ENCODE assay signal across 29 cellular contexts in genomic region chr16:75429621-75430403, GRCh38. TPM values are rescaled to one million over a fixed set of nuclear protein-coding genes. Genes with fewer than 3 reads are reported as not detected.
DNase-seq lines count a peak whose midpoint lies in the region; ATAC-seq and TF ChIP-seq lines count a peak whose summit lies in the region.
"Had no signal": no experiment of that assay in that cellular context is flagged by ENCODE, and none has a peak within 500 bp of the region (broad histone marks: within the 10 kb centered on the region; RNA-seq: fewer than 3 reads in every experiment).

No MANE protein-coding gene starts in this region.

- no peak for DNase-seq in natural killer cell
- no peak for DNase-seq in natural killer cell treated with Interleukin-12 subunit alpha and Interleukin-12 subunit beta and Interleukin-15 and Interleukin-18, amount 100 ng/mL, for 72 hours (ENCODE audit: low spot score)
- DNase-seq in Panc1 (ENCODE audit: low read depth, low spot score) = no peak
- DNase-seq in central memory CD8-positive, alpha-beta T cell (ENCODE audit: low spot score in 2 of 2) = no peak
- no peak for DNase-seq in esophagus squamous epithelium (lab: John Stamatoyannopoulos, UW)
- no peak for DNase-seq in activated CD4-positive, alpha-beta T cell treated with anti-CD3 and anti-CD28 coated beads, Interleukin-2, amount 10 ng/mL, durations not matched to agents 24 days and 14 days
- DNase-seq in HuH-7.5 (ENCODE audit: low spot score) = no peak
- no peak for DNase-seq in NCI-H1417 treated with DMSO at 0.1 percent for 48 hours (lab: John Stamatoyannopoulos, UW)
- DNase-seq: activated CD4-positive, alpha-beta T cell treated with anti-CD3 and anti-CD28 coated beads for 1 hour; activated CD8-positive, alpha-beta memory T cell treated with anti-CD3 and anti-CD28 coated beads for 24 hours; activated gamma-delta T cell treated with Interleukin-2 at 50 U/mL for 16 hours; activated T-cell treated with anti-CD3 and anti-CD28 coated beads for 4 hours; amygdala; dorsolateral prefrontal cortex; foreskin melanocyte; heart right ventricle; kidney; left ventricle myocardium superior; NCI-H187 treated with DMSO at 0.1 percent for 48 hours; NCI-H2171 treated with DMSO at 0.1 percent for 48 hours; NCI-H510A treated with DMSO at 0.1 percent for 48 hours; nucleus accumbens; psoas muscle; sigmoid colon; stimulated activated CD4-positive, alpha-beta T cell treated with anti-CD3 and anti-CD28 coated beads, Interleukin-12 subunit alpha, Interleukin-12 subunit beta, amount 100 ng/mL, for 4 hours; stimulated activated CD4-positive, alpha-beta T cell treated with anti-CD3 and anti-CD28 coated beads, Interleukin-2, amount 100 ng/mL, for 48 hours; stomach; thyroid gland had no signal

- no peaks in the 10 kb centered on the region for H3K27me3 Mint-ChIP-seq in natural killer cell (ENCODE audit: low read depth in 2 of 2)
- H3K27me3 Mint-ChIP-seq in natural killer cell treated with Interleukin-12 subunit alpha and Interleukin-12 subunit beta and Interleukin-15 and Interleukin-18, amount 100 ng/mL, for 72 hours = no peaks in the 10 kb centered on the region
- no peaks in the 10 kb centered on the region for H3K27me3 Mint-ChIP-seq in central memory CD8-positive, alpha-beta T cell
- H3K27me3 Mint-ChIP-seq in activated CD4-positive, alpha-beta T cell treated with anti-CD3 and anti-CD28 coated beads, Interleukin-2, amount 10 ng/mL, durations not matched to agents 24 days and 14 days = no peaks in the 10 kb centered on the region

- TF ChIP-seq CTCF in natural killer cell (IDR thresholded peaks at IDR 0.05) (no peak), Panc1 (IDR thresholded peaks at IDR 0.05) (no peak), esophagus squamous epithelium (IDR thresholded peaks at IDR 0.05) (no peak)

- H3K27me3 ChIP-seq in Panc1 (ENCODE audit: control insufficient read depth, insufficient read depth, low read length) = no peaks in the 10 kb centered on the region
- no peaks in the 10 kb centered on the region for H3K27me3 ChIP-seq in esophagus squamous epithelium
- H3K27me3 ChIP-seq: dorsolateral prefrontal cortex, heart right ventricle, sigmoid colon, stomach, thyroid gland had no signal

- 75 to 85% methylated on average over 11 of the region's 11 CpGs for WGBS in esophagus squamous epithelium, 2 donors

- peaks cover 22 to 33% of the 10 kb centered on the region in 2 donors for H3K4me1 Mint-ChIP-seq in natural killer cell
- peaks cover 22 to 28% of the 10 kb centered on the region in 2 donors for H3K4me1 Mint-ChIP-seq in natural killer cell treated with Interleukin-12 subunit alpha and Interleukin-12 subunit beta and Interleukin-15 and Interleukin-18, amount 100 ng/mL, for 72 hours (ENCODE audit: low read depth in 2 of 2)
- H3K4me1 Mint-ChIP-seq in central memory CD8-positive, alpha-beta T cell = peaks cover 45% of the 10 kb centered on the region
- H3K4me1 Mint-ChIP-seq in activated CD4-positive, alpha-beta T cell treated with anti-CD3 and anti-CD28 coated beads, Interleukin-2, amount 10 ng/mL, durations not matched to agents 24 days and 14 days = peaks cover 24% of the 10 kb centered on the region

- CTCF ChIA-PET in Panc1 (lab: Charles Lee) = no interaction called here

- BruUV-seq in Panc1 (replicated peaks; lab: Mats Ljungman, UMichigan) = TSS peak; percentile 44

- H3K9me3 Mint-ChIP-seq in natural killer cell = no peaks in the 10 kb centered on the region
- no peaks in the 10 kb centered on the region for H3K9me3 Mint-ChIP-seq in natural killer cell treated with Interleukin-12 subunit alpha and Interleukin-12 subunit beta and Interleukin-15 and Interleukin-18, amount 100 ng/mL, for 72 hours
- H3K9me3 Mint-ChIP-seq in central memory CD8-positive, alpha-beta T cell = no peaks in the 10 kb centered on the region
- no peaks in the 10 kb centered on the region for H3K9me3 Mint-ChIP-seq in activated CD4-positive, alpha-beta T cell treated with anti-CD3 and anti-CD28 coated beads, Interleukin-2, amount 10 ng/mL, durations not matched to agents 24 days and 14 days

- H3K4me1 ChIP-seq in Panc1 (ENCODE audit: control insufficient read depth, insufficient read depth, low read length) (no peaks in the 10 kb centered on the region), esophagus squamous epithelium (peaks cover 0 to 46% (median 18%) of the 10 kb centered on the region in 3 donors)

- no peak overlapping the region for H3K27ac Mint-ChIP-seq in natural killer cell
- H3K27ac Mint-ChIP-seq in natural killer cell treated with Interleukin-12 subunit alpha and Interleukin-12 subunit beta and Interleukin-15 and Interleukin-18, amount 100 ng/mL, for 72 hours = no peak overlapping the region
- peak overlapping the region; percentile 29 for H3K27ac Mint-ChIP-seq in central memory CD8-positive, alpha-beta T cell (ENCODE audit: low read depth)
- H3K27ac Mint-ChIP-seq in activated CD4-positive, alpha-beta T cell treated with anti-CD3 and anti-CD28 coated beads, Interleukin-2, amount 10 ng/mL, durations not matched to agents 24 days and 14 days = no peak overlapping the region

- in situ Hi-C loops in Panc1 (cut with HindIII; ENCODE audit: low pct_unique_long_range_greater_than_20kb, low sequenced_read_pairs) = no loop called here

- H3K4me3 ChIP-seq in Panc1 (ENCODE audit: low read depth in 2 of 2, low read length in 2 of 2) = no peak overlapping the region
- H3K4me3 ChIP-seq in esophagus squamous epithelium = no peak overlapping the region
- H3K4me3 ChIP-seq: heart right ventricle, psoas muscle, sigmoid colon, SK-N-MC, stomach, thyroid gland had no signal

- H3K9me3 ChIP-seq in Panc1 (ENCODE audit: control insufficient read depth, insufficient read depth, low read depth, low read length) = no peaks in the 10 kb centered on the region
- no peaks in the 10 kb centered on the region for H3K9me3 ChIP-seq in esophagus squamous epithelium
- H3K9me3 ChIP-seq: heart right ventricle, psoas muscle, sigmoid colon, stomach, thyroid gland had no signal

- POLR2A ChIA-PET in Panc1 (lab: Charles Lee) = no interaction called here

- TF ChIP-seq POLR2A in esophagus squamous epithelium (IDR thresholded peaks at IDR 0.05) = no peak

- no peaks in the 10 kb centered on the region for H3K36me3 ChIP-seq in Panc1 (ENCODE audit: control insufficient read depth, insufficient read depth, low read length)
- peaks cover 0 to 6% (median 0%) of the 10 kb centered on the region in 3 donors for H3K36me3 ChIP-seq in esophagus squamous epithelium
- H3K36me3 ChIP-seq: sigmoid colon, stomach, thyroid gland had no signal

- peak overlapping the region; percentile 6 for H3K4me3 Mint-ChIP-seq in natural killer cell
- H3K4me3 Mint-ChIP-seq in natural killer cell treated with Interleukin-12 subunit alpha and Interleukin-12 subunit beta and Interleukin-15 and Interleukin-18, amount 100 ng/mL, for 72 hours = no peak overlapping the region
- no peak overlapping the region for H3K4me3 Mint-ChIP-seq in central memory CD8-positive, alpha-beta T cell
- H3K4me3 Mint-ChIP-seq in activated CD4-positive, alpha-beta T cell treated with anti-CD3 and anti-CD28 coated beads, Interleukin-2, amount 10 ng/mL, durations not matched to agents 24 days and 14 days = no peak overlapping the region

- intact Hi-C loops in natural killer cell (cut with micrococcal nuclease) = no loop called here
- intact Hi-C loops in Panc1 (cut with micrococcal nuclease; ENCODE audit: unreplicated experiment) = no loop called here
- intact Hi-C loops in esophagus squamous epithelium (cut with DNase I) = no loop called here
- intact Hi-C loops in activated CD4-positive, alpha-beta T cell treated with anti-CD3 and anti-CD28 coated beads, Interleukin-2, amount 10 ng/mL, durations not matched to agents 24 days and 14 days (cut with micrococcal nuclease) = loop anchor here (10.0 kb wide), 1 partner anchor 445 kb away; the partner anchor contains the start of gene WDR59

- H3K36me3 Mint-ChIP-seq in natural killer cell = no peaks in the 10 kb centered on the region
- H3K36me3 Mint-ChIP-seq in natural killer cell treated with Interleukin-12 subunit alpha and Interleukin-12 subunit beta and Interleukin-15 and Interleukin-18, amount 100 ng/mL, for 72 hours = peaks cover 5% of the 10 kb centered on the region
- peaks cover 30% of the 10 kb centered on the region for H3K36me3 Mint-ChIP-seq in central memory CD8-positive, alpha-beta T cell (ENCODE audit: insufficient read depth)
- peaks cover 19% of the 10 kb centered on the region for H3K36me3 Mint-ChIP-seq in activated CD4-positive, alpha-beta T cell treated with anti-CD3 and anti-CD28 coated beads, Interleukin-2, amount 10 ng/mL, durations not matched to agents 24 days and 14 days (ENCODE audit: low read depth)

- ATAC-seq in natural killer cell (no peak), Panc1 (no peak)
- ATAC-seq in natural killer cell treated with Interleukin-12 subunit alpha and Interleukin-12 subunit beta and Interleukin-15 and Interleukin-18, amount 100 ng/mL, for 72 hours = no peak
- ATAC-seq in central memory CD8-positive, alpha-beta T cell (replicated peaks; ENCODE audit: extremely low read depth, poor library complexity, severe bottlenecking) = no peak
- ATAC-seq: heart right ventricle, left ventricle myocardium superior, psoas muscle had no signal

- no peak overlapping the region for H3K27ac ChIP-seq in Panc1 (ENCODE audit: low read length)
- no peak overlapping the region for H3K27ac ChIP-seq in esophagus squamous epithelium
- H3K27ac ChIP-seq: dorsolateral prefrontal cortex, heart right ventricle, psoas muscle, sigmoid colon, SK-N-MC, stomach, thyroid gland had no signal

RNA-seq across cellular contexts. Expression of gene CFDP1, which starts 3.5 kb away (rescaled TPM):
- 10 to 100 TPM; 32.2 to 38.8 (median 32.3) TPM for total RNA-seq in natural killer cell
- 10 to 100 TPM; 29.1 to 49.5 TPM for total RNA-seq in natural killer cell treated with Interleukin-12 subunit alpha and Interleukin-12 subunit beta and Interleukin-15 and Interleukin-18, amount 100 ng/mL, for 72 hours
- 25.7 TPM for total RNA-seq in Panc1 (2021; ENCODE audit: unreplicated experiment)
- 17.6 TPM for polyA plus RNA-seq in Panc1 (2012; ENCODE audit: insufficient read length)
- 10 to 100 TPM; 32.8 to 55.8 (median 45.7) TPM for total RNA-seq in esophagus squamous epithelium
- total RNA-seq in activated CD4-positive, alpha-beta T cell treated with anti-CD3 and anti-CD28 coated beads, Interleukin-2, amount 10 ng/mL, durations not matched to agents 24 days and 14 days = 33.7 and 38.9 TPM in 2 replicates

RNA-seq across cellular contexts. Expression of gene TMEM170A, which starts 34.7 kb away (rescaled TPM):
- total RNA-seq in natural killer cell = 10 to 100 TPM; 51.5 to 61.0 (median 53.9) TPM
- total RNA-seq in natural killer cell treated with Interleukin-12 subunit alpha and Interleukin-12 subunit beta and Interleukin-15 and Interleukin-18, amount 100 ng/mL, for 72 hours = 10 to 100 TPM; 38.3 to 48.4 TPM
- total RNA-seq in Panc1 (2021; ENCODE audit: unreplicated experiment) = 19.0 TPM
- polyA plus RNA-seq in Panc1 (2012; ENCODE audit: insufficient read length) = 6.5 TPM
- 10 to 100 TPM; 11.6 to 19.8 (median 14.6) TPM for total RNA-seq in esophagus squamous epithelium
- total RNA-seq in activated CD4-positive, alpha-beta T cell treated with anti-CD3 and anti-CD28 coated beads, Interleukin-2, amount 10 ng/mL, durations not matched to agents 24 days and 14 days = 39.1 and 46.0 TPM in 2 replicates
